Comparison of ENCODE assay signal across 27 cellular contexts in genomic region chr22:39610246-39610645, GRCh38. TPM values are rescaled to one million over a fixed set of nuclear protein-coding genes. Genes with fewer than 3 reads are reported as not detected.
"Had no signal": no experiment of that assay in that cellular context is flagged by ENCODE, and none has a peak within 500 bp of the region (broad histone marks: within the 10 kb centered on the region; RNA-seq: fewer than 3 reads in every experiment).

No MANE protein-coding gene starts in this region.

- H3K27ac ChIP-seq: left lung, lower lobe of right lung, parathyroid adenoma, right atrium auricular region, right lobe of liver, testis, thyroid gland, transverse colon, upper lobe of left lung, vagina had no signal

- H3K4me1 ChIP-seq: left lung, lower lobe of right lung, parathyroid adenoma, right atrium auricular region, right lobe of liver, testis, thyroid gland, transverse colon, upper lobe of left lung, vagina had no signal

- H3K36me3 ChIP-seq: left lung, lower lobe of right lung, right atrium auricular region, right lobe of liver, thyroid gland, transverse colon, upper lobe of left lung, vagina had no signal

- ATAC-seq: left colon; left lung; lower lobe of right lung; naive thymus-derived CD8-positive, alpha-beta T cell; right lobe of liver; stimulated activated memory B cell treated with anti-CD40 and anti-IgM and Interleukin-4, amounts not matched to agents 10 μg/mL and 1 μg/mL and 100 μg/mL, for 72 hours; stimulated activated naive CD8-positive, alpha-beta T cell treated with anti-CD3 and anti-CD28 coated beads, Interleukin-15, amount 100 ng/mL, for 72 hours had no signal

- H3K9me3 ChIP-seq: left lung, lower lobe of right lung, right lobe of liver, testis, thyroid gland, transverse colon, upper lobe of left lung, vagina had no signal

- DNase-seq: immature natural killer cell; kidney; left colon; lower lobe of right lung; mammary epithelial cell; mesenchymal stem cell; naive thymus-derived CD8-positive, alpha-beta T cell; nucleus accumbens; right lobe of liver; stimulated activated CD4-positive, alpha-beta T cell treated with anti-CD3 and anti-CD28 coated beads, Interleukin-1b, Interleukin-23, amount 100 ng/mL, for 48 hours; stimulated activated CD4-positive, alpha-beta T cell treated with anti-CD3 and anti-CD28 coated beads, Interleukin-2, amount 100 ng/mL, for 48 hours; stimulated activated CD4-positive, alpha-beta T cell treated with anti-CD3 and anti-CD28 coated beads, Interleukin-4, amount 100 ng/mL, for 4 hours; stimulated activated CD8-positive, alpha-beta memory T cell treated with anti-CD3 and anti-CD28 coated beads, Interleukin-4, amount 100 ng/mL, for 48 hours; stimulated activated naive CD4-positive, alpha-beta T cell treated with Interleukin-2 at 50 U/mL for 16 hours; stimulated activated naive CD8-positive, alpha-beta T cell treated with anti-CD3 and anti-CD28 coated beads, Interleukin-15, amount 100 ng/mL, for 72 hours; substantia nigra; testis; thyroid gland; transverse colon; upper lobe of left lung had no signal

- H3K27me3 ChIP-seq: right atrium auricular region, right lobe of liver, testis, thyroid gland, upper lobe of left lung, vagina had no signal

- H3K4me3 ChIP-seq: left lung, lower lobe of right lung, right atrium auricular region, right lobe of liver, smooth muscle cell, testis, thyroid gland, transverse colon, upper lobe of left lung, vagina had no signal

RNA-seq across cellular contexts. Expression of gene CACNA1I, which starts 39.7 kb away (rescaled TPM):
- total RNA-seq: skeletal muscle tissue, smooth muscle cell had no signal
- polyA plus RNA-seq: immature natural killer cell, smooth muscle cell had no signal
